ENCODE assay signal across 1 cellular context in the genomic region with DNA sequence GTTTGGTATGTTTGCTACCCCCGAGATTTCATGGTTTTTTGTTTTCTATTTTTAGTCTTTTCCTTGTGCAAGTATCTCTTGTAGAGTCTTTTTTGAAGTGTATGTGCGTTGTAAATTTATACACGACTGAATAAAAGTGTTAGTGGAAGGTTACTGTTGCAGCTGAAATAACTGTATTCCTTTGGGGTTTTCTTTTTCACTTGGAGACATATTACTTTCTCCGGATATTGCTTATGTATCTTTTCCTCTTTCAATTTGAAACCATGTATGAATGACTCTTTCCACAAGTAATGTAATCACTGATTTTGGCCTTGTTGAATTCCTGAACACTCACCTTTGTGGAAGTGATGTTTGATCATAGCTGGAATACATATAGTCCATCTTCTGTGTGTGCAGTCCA.
TF ChIP-seq lines count a peak whose summit lies in the region.

No MANE protein-coding gene starts in this region.

TF ChIP-seq in H1, 55 proteins besides CTCF, POLR2A, EP300 and RAD21:
- TF ChIP-seq EZH2 (IDR thresholded peaks at IDR 0.05; ENCODE audit: low read depth, low read length, severe bottlenecking): no peak
- no peak for TF ChIP-seq ZNF274 (IDR thresholded peaks at IDR 0.05; ENCODE audit: borderline replicate concordance, extremely low read depth, low read length)
- TF ChIP-seq SRF (IDR thresholded peaks at IDR 0.05; ENCODE audit: low read depth, low read length): no peak
- no peak for TF ChIP-seq POLR2AphosphoS5 (IDR thresholded peaks at IDR 0.05; ENCODE audit: low read depth, low read length)
- no peak for TF ChIP-seq CTBP2 (IDR thresholded peaks at IDR 0.05; ENCODE audit: borderline replicate concordance, insufficient read depth, insufficient read length, low read length)
- TF ChIP-seq GABPA (IDR thresholded peaks at IDR 0.05; ENCODE audit: borderline replicate concordance, insufficient read depth, low read length): no peak
- TF ChIP-seq CBX8 (IDR thresholded peaks at IDR 0.05; ENCODE audit: borderline replicate concordance, low read depth, low read length): no peak
- TF ChIP-seq, protein P1, sequence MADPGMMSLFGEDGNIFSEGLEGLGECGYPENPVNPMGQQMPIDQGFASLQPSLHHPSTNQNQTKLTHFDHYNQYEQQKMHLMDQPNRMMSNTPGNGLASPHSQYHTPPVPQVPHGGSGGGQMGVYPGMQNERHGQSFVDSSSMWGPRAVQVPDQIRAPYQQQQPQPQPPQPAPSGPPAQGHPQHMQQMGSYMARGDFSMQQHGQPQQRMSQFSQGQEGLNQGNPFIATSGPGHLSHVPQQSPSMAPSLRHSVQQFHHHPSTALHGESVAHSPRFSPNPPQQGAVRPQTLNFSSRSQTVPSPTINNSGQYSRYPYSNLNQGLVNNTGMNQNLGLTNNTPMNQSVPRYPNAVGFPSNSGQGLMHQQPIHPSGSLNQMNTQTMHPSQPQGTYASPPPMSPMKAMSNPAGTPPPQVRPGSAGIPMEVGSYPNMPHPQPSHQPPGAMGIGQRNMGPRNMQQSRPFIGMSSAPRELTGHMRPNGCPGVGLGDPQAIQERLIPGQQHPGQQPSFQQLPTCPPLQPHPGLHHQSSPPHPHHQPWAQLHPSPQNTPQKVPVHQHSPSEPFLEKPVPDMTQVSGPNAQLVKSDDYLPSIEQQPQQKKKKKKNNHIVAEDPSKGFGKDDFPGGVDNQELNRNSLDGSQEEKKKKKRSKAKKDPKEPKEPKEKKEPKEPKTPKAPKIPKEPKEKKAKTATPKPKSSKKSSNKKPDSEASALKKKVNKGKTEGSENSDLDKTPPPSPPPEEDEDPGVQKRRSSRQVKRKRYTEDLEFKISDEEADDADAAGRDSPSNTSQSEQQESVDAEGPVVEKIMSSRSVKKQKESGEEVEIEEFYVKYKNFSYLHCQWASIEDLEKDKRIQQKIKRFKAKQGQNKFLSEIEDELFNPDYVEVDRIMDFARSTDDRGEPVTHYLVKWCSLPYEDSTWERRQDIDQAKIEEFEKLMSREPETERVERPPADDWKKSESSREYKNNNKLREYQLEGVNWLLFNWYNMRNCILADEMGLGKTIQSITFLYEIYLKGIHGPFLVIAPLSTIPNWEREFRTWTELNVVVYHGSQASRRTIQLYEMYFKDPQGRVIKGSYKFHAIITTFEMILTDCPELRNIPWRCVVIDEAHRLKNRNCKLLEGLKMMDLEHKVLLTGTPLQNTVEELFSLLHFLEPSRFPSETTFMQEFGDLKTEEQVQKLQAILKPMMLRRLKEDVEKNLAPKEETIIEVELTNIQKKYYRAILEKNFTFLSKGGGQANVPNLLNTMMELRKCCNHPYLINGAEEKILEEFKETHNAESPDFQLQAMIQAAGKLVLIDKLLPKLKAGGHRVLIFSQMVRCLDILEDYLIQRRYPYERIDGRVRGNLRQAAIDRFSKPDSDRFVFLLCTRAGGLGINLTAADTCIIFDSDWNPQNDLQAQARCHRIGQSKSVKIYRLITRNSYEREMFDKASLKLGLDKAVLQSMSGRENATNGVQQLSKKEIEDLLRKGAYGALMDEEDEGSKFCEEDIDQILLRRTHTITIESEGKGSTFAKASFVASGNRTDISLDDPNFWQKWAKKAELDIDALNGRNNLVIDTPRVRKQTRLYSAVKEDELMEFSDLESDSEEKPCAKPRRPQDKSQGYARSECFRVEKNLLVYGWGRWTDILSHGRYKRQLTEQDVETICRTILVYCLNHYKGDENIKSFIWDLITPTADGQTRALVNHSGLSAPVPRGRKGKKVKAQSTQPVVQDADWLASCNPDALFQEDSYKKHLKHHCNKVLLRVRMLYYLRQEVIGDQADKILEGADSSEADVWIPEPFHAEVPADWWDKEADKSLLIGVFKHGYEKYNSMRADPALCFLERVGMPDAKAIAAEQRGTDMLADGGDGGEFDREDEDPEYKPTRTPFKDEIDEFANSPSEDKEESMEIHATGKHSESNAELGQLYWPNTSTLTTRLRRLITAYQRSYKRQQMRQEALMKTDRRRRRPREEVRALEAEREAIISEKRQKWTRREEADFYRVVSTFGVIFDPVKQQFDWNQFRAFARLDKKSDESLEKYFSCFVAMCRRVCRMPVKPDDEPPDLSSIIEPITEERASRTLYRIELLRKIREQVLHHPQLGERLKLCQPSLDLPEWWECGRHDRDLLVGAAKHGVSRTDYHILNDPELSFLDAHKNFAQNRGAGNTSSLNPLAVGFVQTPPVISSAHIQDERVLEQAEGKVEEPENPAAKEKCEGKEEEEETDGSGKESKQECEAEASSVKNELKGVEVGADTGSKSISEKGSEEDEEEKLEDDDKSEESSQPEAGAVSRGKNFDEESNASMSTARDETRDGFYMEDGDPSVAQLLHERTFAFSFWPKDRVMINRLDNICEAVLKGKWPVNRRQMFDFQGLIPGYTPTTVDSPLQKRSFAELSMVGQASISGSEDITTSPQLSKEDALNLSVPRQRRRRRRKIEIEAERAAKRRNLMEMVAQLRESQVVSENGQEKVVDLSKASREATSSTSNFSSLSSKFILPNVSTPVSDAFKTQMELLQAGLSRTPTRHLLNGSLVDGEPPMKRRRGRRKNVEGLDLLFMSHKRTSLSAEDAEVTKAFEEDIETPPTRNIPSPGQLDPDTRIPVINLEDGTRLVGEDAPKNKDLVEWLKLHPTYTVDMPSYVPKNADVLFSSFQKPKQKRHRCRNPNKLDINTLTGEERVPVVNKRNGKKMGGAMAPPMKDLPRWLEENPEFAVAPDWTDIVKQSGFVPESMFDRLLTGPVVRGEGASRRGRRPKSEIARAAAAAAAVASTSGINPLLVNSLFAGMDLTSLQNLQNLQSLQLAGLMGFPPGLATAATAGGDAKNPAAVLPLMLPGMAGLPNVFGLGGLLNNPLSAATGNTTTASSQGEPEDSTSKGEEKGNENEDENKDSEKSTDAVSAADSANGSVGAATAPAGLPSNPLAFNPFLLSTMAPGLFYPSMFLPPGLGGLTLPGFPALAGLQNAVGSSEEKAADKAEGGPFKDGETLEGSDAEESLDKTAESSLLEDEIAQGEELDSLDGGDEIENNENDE (IDR thresholded peaks at IDR 0.05; ENCODE audit: insufficient replicate concordance, low read length): no peak
- TF ChIP-seq, protein P2, sequence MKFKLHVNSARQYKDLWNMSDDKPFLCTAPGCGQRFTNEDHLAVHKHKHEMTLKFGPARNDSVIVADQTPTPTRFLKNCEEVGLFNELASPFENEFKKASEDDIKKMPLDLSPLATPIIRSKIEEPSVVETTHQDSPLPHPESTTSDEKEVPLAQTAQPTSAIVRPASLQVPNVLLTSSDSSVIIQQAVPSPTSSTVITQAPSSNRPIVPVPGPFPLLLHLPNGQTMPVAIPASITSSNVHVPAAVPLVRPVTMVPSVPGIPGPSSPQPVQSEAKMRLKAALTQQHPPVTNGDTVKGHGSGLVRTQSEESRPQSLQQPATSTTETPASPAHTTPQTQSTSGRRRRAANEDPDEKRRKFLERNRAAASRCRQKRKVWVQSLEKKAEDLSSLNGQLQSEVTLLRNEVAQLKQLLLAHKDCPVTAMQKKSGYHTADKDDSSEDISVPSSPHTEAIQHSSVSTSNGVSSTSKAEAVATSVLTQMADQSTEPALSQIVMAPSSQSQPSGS (IDR thresholded peaks at IDR 0.05; ENCODE audit: low read length): no peak
- TF ChIP-seq FOSL1 (IDR thresholded peaks at IDR 0.05; ENCODE audit: insufficient read depth, low read depth, low read length): no peak
- TF ChIP-seq SIX5 (IDR thresholded peaks at IDR 0.05; ENCODE audit: low read depth, low read length): no peak
